2 cellular contexts compared by ENCODE assay signal in genomic region chr13:23574421-23574820, GRCh38.
TF ChIP-seq lines count a peak whose summit lies in the region.

No MANE protein-coding gene starts in this region.

TF ChIP-seq in IMR-90, 13 proteins besides CTCF, POLR2A, EP300 and RAD21:
- TF ChIP-seq ELK1 (IDR thresholded peaks at IDR 0.05; ENCODE audit: borderline replicate concordance, low read depth, low read length) (no peak), RFX5 (IDR thresholded peaks at IDR 0.05; ENCODE audit: low read depth, low read length) (no peak), MXI1 (IDR thresholded peaks at IDR 0.05; ENCODE audit: borderline replicate concordance, low read depth, low read length) (no peak), SMC3 (IDR thresholded peaks at IDR 0.05; ENCODE audit: low read depth, low read length) (no peak), BHLHE40 (IDR thresholded peaks at IDR 0.05; ENCODE audit: low read depth, low read length) (no peak), FOS (IDR thresholded peaks at IDR 0.05; ENCODE audit: low read depth, low read length) (no peak), NFE2L2 (IDR thresholded peaks at IDR 0.05; ENCODE audit: low read depth, low read length) (no peak), USF2 (IDR thresholded peaks at IDR 0.05; ENCODE audit: low read depth, low read length) (no peak), CHD1 (IDR thresholded peaks at IDR 0.05; ENCODE audit: low read depth, low read length) (no peak), RCOR1 (IDR thresholded peaks at IDR 0.05; ENCODE audit: insufficient replicate concordance, low read length) (no peak), MAFK (IDR thresholded peaks at IDR 0.05; ENCODE audit: low read depth, low read length) (no peak)

TF ChIP-seq in GM12878, 131 proteins besides CTCF, POLR2A, EP300 and RAD21:
- TF ChIP-seq MTA2 (IDR thresholded peaks at IDR 0.05; ENCODE audit: low read depth), result no peak
- TF ChIP-seq ZSCAN29 (IDR thresholded peaks at IDR 0.05), result no peak
- 0 out of 2 replicates have a peak, but pooled peaks have one; percentile 13 for TF ChIP-seq TAF1 (IDR thresholded peaks at IDR 0.05; ENCODE audit: borderline replicate concordance, low read depth, low read length)
